9 cellular contexts compared by ENCODE assay signal in the genomic region with DNA sequence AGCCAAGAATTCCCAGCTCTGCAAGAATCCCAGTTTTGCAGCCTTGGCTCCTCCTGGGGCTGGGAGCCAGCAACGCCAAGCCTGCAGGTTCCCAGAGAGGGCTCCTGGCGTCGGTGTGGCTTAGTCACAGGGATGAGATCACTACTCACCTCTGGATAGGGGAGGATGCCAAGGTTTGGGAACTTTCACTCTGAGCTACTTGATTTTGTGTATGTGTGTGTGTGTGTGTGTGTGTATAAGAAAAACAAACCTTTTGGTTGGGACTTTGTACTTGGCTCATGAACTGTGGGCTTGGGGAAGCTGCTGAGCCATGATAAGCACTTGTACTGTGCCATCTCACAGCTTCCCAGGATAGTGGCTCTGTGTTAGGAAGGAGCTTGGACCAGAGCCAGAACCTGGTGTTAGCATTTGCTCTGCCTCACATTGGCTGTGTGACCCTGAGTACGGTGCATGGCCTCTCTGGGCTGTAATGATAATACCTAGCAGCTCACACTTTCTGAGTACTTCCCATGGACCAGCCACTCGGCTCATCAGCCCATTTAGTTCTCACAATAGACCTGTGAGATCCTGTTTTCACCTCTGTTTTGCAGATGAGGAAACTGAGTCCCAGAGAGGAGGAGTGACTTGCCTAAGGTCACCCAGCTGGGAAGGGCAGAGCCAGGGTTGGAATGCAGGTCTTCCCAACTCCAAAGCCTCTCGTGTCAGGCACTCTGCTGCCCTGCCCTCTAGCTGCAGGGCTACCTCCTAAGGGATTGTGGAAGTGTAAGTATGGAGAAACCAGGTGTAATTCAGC. TPM values are rescaled to one million over a fixed set of nuclear protein-coding genes. Genes with fewer than 3 reads are reported as not detected.
DNase-seq lines count a peak whose midpoint lies in the region; ATAC-seq and TF ChIP-seq lines count a peak whose summit lies in the region.
"Had no signal": no experiment of that assay in that cellular context is flagged by ENCODE, and none has a peak within 500 bp of the region (broad histone marks: within the 10 kb centered on the region; RNA-seq: fewer than 3 reads in every experiment).

No MANE protein-coding gene starts in this region.

- peak; percentile 66 for DNase-seq in ELR (ENCODE audit: low read depth)
- peak; percentile 14 for DNase-seq in adipocyte (ENCODE audit: low read depth)
- DNase-seq in heart right ventricle, result peak; percentile 54 to 57
- peak; percentile 88 for DNase-seq in sigmoid colon
- no peak for DNase-seq in activated CD8-positive, alpha-beta memory T cell treated with anti-CD3 and anti-CD28 coated beads, Interleukin-2, amount 50 U/mL, for 48 hours
- DNase-seq in GM19240 (ENCODE audit: insufficient read length, low spot score), result no peak
- DNase-seq in NCI-H2227 (lab: John Stamatoyannopoulos, UW; ENCODE audit: unreplicated experiment), result no peak
- no peak for DNase-seq in NCI-H774 (lab: John Stamatoyannopoulos, UW)
- DNase-seq: activated CD4-positive, alpha-beta T cell treated with anti-CD3 and anti-CD28 coated beads for 1 hour had no signal

- H3K4me3 ChIP-seq in adipocyte (ENCODE audit: low read length) (no peak overlapping the region), heart right ventricle (no peak overlapping the region), sigmoid colon (no peak overlapping the region)

- H3K27me3 ChIP-seq in adipocyte (replicated peaks; ENCODE audit: control insufficient read depth, insufficient read depth, low read length), result peaks cover 16% of the 10 kb centered on the region
- peaks cover 0 to 5% (median 0%) of the 10 kb centered on the region in 7 donors for H3K27me3 ChIP-seq in heart right ventricle
- no peaks in the 10 kb centered on the region for H3K27me3 ChIP-seq in sigmoid colon

- TF ChIP-seq POLR2A in sigmoid colon (IDR thresholded peaks at IDR 0.05), result no peak

- no peak for TF ChIP-seq EP300 in sigmoid colon (IDR thresholded peaks at IDR 0.05)

- 31 to 50% methylated on average over 6 of the region's 6 CpGs for WGBS in heart right ventricle, 2 donors
- WGBS in sigmoid colon, 2 donors, result 35 to 69% methylated on average over 6 of the region's 6 CpGs

- H3K9me3 ChIP-seq in adipocyte (ENCODE audit: control insufficient read depth, low read length) (no peaks in the 10 kb centered on the region), heart right ventricle (no peaks in the 10 kb centered on the region), sigmoid colon (no peaks in the 10 kb centered on the region)

- H3K27ac ChIP-seq in heart right ventricle (peak overlapping the region in 9 of 10 donors; percentile 59 to 93 (median 83)), sigmoid colon (peak overlapping the region; percentile 66 to 84 (median 78))

- H3K36me3 ChIP-seq in adipocyte (ENCODE audit: control insufficient read depth, insufficient read depth, low read length, severe bottlenecking) (no peaks in the 10 kb centered on the region), heart right ventricle (no peaks in the 10 kb centered on the region), sigmoid colon (no peaks in the 10 kb centered on the region)

- H3K4me1 ChIP-seq in adipocyte (ENCODE audit: control insufficient read depth, insufficient read depth, low read length) (peaks cover 18% of the 10 kb centered on the region), heart right ventricle (peaks cover 30 to 94% (median 84%) of the 10 kb centered on the region in 9 donors), sigmoid colon (peaks cover 0 to 81% (median 54%) of the 10 kb centered on the region in 4 donors)

- peak in 2 of 9 donors; percentile 16 to 35 for TF ChIP-seq CTCF in heart right ventricle (IDR thresholded peaks at IDR 0.05)
- TF ChIP-seq CTCF in sigmoid colon (IDR thresholded peaks at IDR 0.05), result no peak

- intact Hi-C loops in heart right ventricle (cut with DNase I) (loop anchor here in 3 of 10 donors (5.0 kb wide), 3 partner anchors 43 to 58 kb away; no protein-coding TSS in a partner anchor), sigmoid colon (cut with DNase I) (loop anchor here (5.0 kb wide), 1 partner anchor 58 kb away; no protein-coding TSS in a partner anchor)

- peak; percentile 16 to 75 (median 48) for ATAC-seq in heart right ventricle

- H3K9ac ChIP-seq in adipocyte (ENCODE audit: low read length), result no peak overlapping the region

RNA-seq across cellular contexts. Expression of gene DAB2IP, which starts 41.4 kb away (rescaled TPM):
- 10 to 100 TPM; 48.1 to 71.1 (median 56.5) TPM for total RNA-seq in heart right ventricle
- polyA plus RNA-seq in heart right ventricle, result 10 to 100 TPM; 18.1 to 36.5 TPM
- total RNA-seq in sigmoid colon, result 10 to 100 TPM; 20.1 to 50.7 (median 39.9) TPM
- 10 to 100 TPM; 25.8 to 52.4 (median 34.7) TPM for polyA plus RNA-seq in sigmoid colon

Comparison
In these comparisons a context has a peak if more than half of its experiments do, and no peak if none do; other contexts are left out.
1. DNase-seq: peak in ELR (single experiment), adipocyte (single experiment), heart right ventricle (2 of 2) and sigmoid colon (single experiment); none in activated CD8-positive, alpha-beta memory T cell treated with anti-CD3 and anti-CD28 coated beads, Interleukin-2, amount 50 U/mL, for 48 hours (single experiment), GM19240 (single experiment), NCI-H2227 (single experiment) and NCI-H774 (single experiment).